In genomic region chr12:7189398-7190267, GRCh38 we compare ENCODE assay signal across 8 cellular contexts. TPM values are rescaled to one million over a fixed set of nuclear protein-coding genes. Genes with fewer than 3 reads are reported as not detected.
DNase-seq lines count a peak whose midpoint lies in the region; ATAC-seq and TF ChIP-seq lines count a peak whose summit lies in the region.

Gene PEX5 (plus strand): TSS chr12:7189686. CDS start chr12:7190378, 692 bp downstream.

- H3K9me3 Mint-ChIP-seq in natural killer cell: no peaks in the 10 kb centered on the region

- H3K4me3 Mint-ChIP-seq in natural killer cell: peak within 1 kb of the TSS; percentile 97

- H3K27ac Mint-ChIP-seq in natural killer cell: peak within 1 kb of the TSS; percentile 92 to 97

- DNase-seq in EH (ENCODE audit: low read depth): peak; percentile 93
- peak; percentile 95 for DNase-seq in H4 (ENCODE audit: low spot score)
- DNase-seq in LNCaP clone FGC (ENCODE audit: low read depth): peak; percentile 85
- DNase-seq in activated T-helper 9 cell treated with anti-CD3 and anti-CD28 coated beads, Interleukin-2, amount 50 U/mL, for 16 hours (ENCODE audit: low read depth): peak; percentile 76
- peak; percentile 90 for DNase-seq in fibroblast of peridontal ligament (ENCODE audit: extremely low read depth)
- DNase-seq in natural killer cell: peak; percentile 71
- DNase-seq in stimulated activated naive CD4-positive, alpha-beta T cell (lab: John Stamatoyannopoulos, UW): peak; percentile 74 to 85 (median 80)

- intact Hi-C loops in natural killer cell (cut with micrococcal nuclease): no loop called here

- TF ChIP-seq CTCF in LNCaP clone FGC (IDR thresholded peaks at IDR 0.05; ENCODE audit: control insufficient read depth, extremely low read depth, insufficient read depth) (no peak), natural killer cell (IDR thresholded peaks at IDR 0.05) (no peak)

- peak; percentile 70; the same call in 1 of the 2 replicates for TF ChIP-seq POLR2A in Raji (IDR thresholded peaks at IDR 0.05; ENCODE audit: insufficient read depth, low read depth, low read length)

- H3K36me3 Mint-ChIP-seq in natural killer cell: no peaks in the 10 kb centered on the region

- H3K4me1 Mint-ChIP-seq in natural killer cell: peaks cover 40 to 46% of the 10 kb centered on the region in 2 donors

- H3K27me3 Mint-ChIP-seq in natural killer cell (ENCODE audit: low read depth in 2 of 2): no peaks in the 10 kb centered on the region

- peak; percentile 93 to 97 (median 95) for ATAC-seq in natural killer cell

- H3K4me3 ChIP-seq in LNCaP clone FGC (ENCODE audit: low read depth, low read length): peak within 1 kb of the TSS; percentile 85

RNA-seq across cellular contexts. Expression of gene PEX5, which starts in this region (rescaled TPM):
- 27.6 and 39.2 TPM in 2 replicates for total RNA-seq in H4 (2014; rRNA removed; shearing (Covaris generic))
- 10 to 100 TPM; 20.3 to 23.3 (median 22.0) TPM for total RNA-seq in natural killer cell

Comparison
In these comparisons a context has a peak if more than half of its experiments do, and no peak if none do; other contexts are left out.
1. Peak in every context shown above with its lines: DNase-seq, ATAC-seq and H3K4me3 ChIP-seq.